In genomic region chr9:950139-950538, GRCh38 we compare ENCODE assay signal across 26 cellular contexts. TPM values are rescaled to one million over a fixed set of nuclear protein-coding genes. Genes with fewer than 3 reads are reported as not detected.
"Had no signal": no experiment of that assay in that cellular context is flagged by ENCODE, and none has a peak within 500 bp of the region (broad histone marks: within the 10 kb centered on the region; RNA-seq: fewer than 3 reads in every experiment).

No MANE protein-coding gene starts in this region.

- H3K36me3 Mint-ChIP-seq: memory B cell; mesothelial cell of epicardium; natural killer cell treated with Interleukin-12 subunit alpha and Interleukin-12 subunit beta and Interleukin-15 and Interleukin-18, amount 100 ng/mL, for 72 hours; stimulated activated effector memory CD8-positive, alpha-beta T cell treated with anti-CD3 and anti-CD28 coated beads, Interleukin-12 subunit alpha, Interleukin-12 subunit beta, amount 100 ng/mL, for 72 hours had no signal

- H3K4me1 Mint-ChIP-seq: stimulated activated effector memory CD8-positive, alpha-beta T cell treated with anti-CD3 and anti-CD28 coated beads, Interleukin-12 subunit alpha, Interleukin-12 subunit beta, amount 100 ng/mL, for 72 hours had no signal

- ATAC-seq: esophagus mucosa; left cardiac atrium; lower lobe of right lung; natural killer cell treated with Interleukin-12 subunit alpha and Interleukin-12 subunit beta and Interleukin-15 and Interleukin-18, amount 100 ng/mL, for 72 hours; pancreas; right cardiac atrium; stimulated activated effector memory CD8-positive, alpha-beta T cell treated with anti-CD3 and anti-CD28 coated beads, Interleukin-12 subunit alpha, Interleukin-12 subunit beta, amount 100 ng/mL, for 72 hours; stimulated activated naive CD8-positive, alpha-beta T cell treated with anti-CD3 and anti-CD28 coated beads, Interleukin-15, Interleukin-2, amounts not matched to agents 100 U/mL and 50 U/mL, for 24 hours had no signal

- H3K4me1 ChIP-seq: left ventricle myocardium inferior, lower lobe of right lung, pancreas, testis, tibial nerve had no signal

- H3K4me3 Mint-ChIP-seq: memory B cell; mesothelial cell of epicardium; natural killer cell treated with Interleukin-12 subunit alpha and Interleukin-12 subunit beta and Interleukin-15 and Interleukin-18, amount 100 ng/mL, for 72 hours; stimulated activated effector memory CD8-positive, alpha-beta T cell treated with anti-CD3 and anti-CD28 coated beads, Interleukin-12 subunit alpha, Interleukin-12 subunit beta, amount 100 ng/mL, for 72 hours had no signal

- H3K27ac ChIP-seq: coronary artery, left ventricle myocardium inferior, lower lobe of right lung, pancreas, testis, tibial nerve had no signal

- H3K9me3 Mint-ChIP-seq: memory B cell; natural killer cell treated with Interleukin-12 subunit alpha and Interleukin-12 subunit beta and Interleukin-15 and Interleukin-18, amount 100 ng/mL, for 72 hours; stimulated activated effector memory CD8-positive, alpha-beta T cell treated with anti-CD3 and anti-CD28 coated beads, Interleukin-12 subunit alpha, Interleukin-12 subunit beta, amount 100 ng/mL, for 72 hours had no signal

- DNase-seq: effector CD4-positive, alpha-beta T cell; foreskin fibroblast; kidney; left cardiac atrium; left ventricle myocardium inferior; lower lobe of right lung; occipital lobe; pancreas; right cardiac atrium; stimulated activated CD4-positive, alpha-beta T cell treated with anti-CD3 and anti-CD28 coated beads, Interleukin-4, amount 100 ng/mL, for 1 hour; stimulated activated CD8-positive, alpha-beta memory T cell treated with anti-CD3 and anti-CD28 coated beads, Interleukin-4, amount 100 ng/mL, for 48 hours; stimulated activated naive CD8-positive, alpha-beta T cell treated with anti-CD3 and anti-CD28 coated beads, Interleukin-15, Interleukin-2, amounts not matched to agents 100 U/mL and 50 U/mL, for 24 hours; testis had no signal

- H3K36me3 ChIP-seq: left ventricle myocardium inferior, lower lobe of right lung, pancreas, tibial nerve had no signal

- H3K9me3 ChIP-seq: left ventricle myocardium inferior, lower lobe of right lung, pancreas, testis, tibial nerve had no signal

- H3K27me3 ChIP-seq: testis had no signal

- H3K4me3 ChIP-seq: coronary artery, left ventricle myocardium inferior, lower lobe of right lung, pancreas, testis, tibial nerve had no signal

- H3K27ac Mint-ChIP-seq: memory B cell; mesothelial cell of epicardium; natural killer cell treated with Interleukin-12 subunit alpha and Interleukin-12 subunit beta and Interleukin-15 and Interleukin-18, amount 100 ng/mL, for 72 hours; progenitor cell of endocrine pancreas; stimulated activated effector memory CD8-positive, alpha-beta T cell treated with anti-CD3 and anti-CD28 coated beads, Interleukin-12 subunit alpha, Interleukin-12 subunit beta, amount 100 ng/mL, for 72 hours had no signal

RNA-seq across cellular contexts. Expression of gene DMRT3, which starts 26.3 kb away (rescaled TPM):
- total RNA-seq: chondrocyte; dermis microvascular lymphatic vessel endothelial cell; esophagus mucosa; kidney; left cardiac atrium; left ventricle myocardium inferior; mucosa of gallbladder; myocyte; natural killer cell treated with Interleukin-12 subunit alpha and Interleukin-12 subunit beta and Interleukin-15 and Interleukin-18, amount 100 ng/mL, for 72 hours; pancreas; right cardiac atrium; ureter had no signal
- polyA plus RNA-seq: pancreas, right cardiac atrium had no signal
